1 cellular context compared by ENCODE assay signal in the genomic region with DNA sequence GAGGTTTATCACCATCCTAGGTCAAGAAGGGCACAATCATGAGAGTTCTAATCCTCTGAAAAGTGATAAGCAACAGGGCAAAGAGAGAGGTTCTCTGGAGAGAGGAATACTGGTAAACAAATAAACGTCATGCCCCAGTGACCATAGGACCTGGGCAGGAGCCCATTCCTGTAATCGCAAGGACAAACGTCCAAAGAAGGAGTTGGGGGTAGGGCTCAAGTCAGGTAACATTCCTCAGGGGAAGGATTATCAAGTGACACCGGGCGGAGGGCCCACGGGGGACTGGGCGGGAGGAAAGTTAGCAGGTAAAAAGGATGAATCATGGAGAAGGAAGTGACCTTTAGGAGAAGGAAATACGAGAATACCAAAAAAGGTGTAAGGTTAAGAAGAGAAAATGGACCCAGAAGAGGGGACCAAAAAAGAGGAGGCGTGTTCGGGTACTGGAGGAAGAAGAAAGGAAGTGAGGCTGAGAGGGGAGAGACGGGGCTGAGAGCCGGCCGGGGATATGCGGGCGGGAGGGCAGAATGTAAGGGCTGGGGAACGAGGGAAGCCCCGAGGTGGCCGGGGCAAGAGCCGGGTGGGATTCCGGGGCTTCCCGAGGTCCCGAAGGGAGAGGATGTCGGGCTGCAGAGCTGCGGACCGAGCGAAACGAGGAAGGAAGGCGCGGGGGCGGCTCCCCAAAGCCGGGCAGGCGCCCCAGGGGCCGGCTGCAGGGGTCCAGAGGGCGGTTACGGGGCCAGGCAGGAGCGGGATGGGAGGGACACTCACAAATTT.
TF ChIP-seq lines count a peak whose summit lies in the region.

No MANE protein-coding gene starts in this region.

TF ChIP-seq in HepG2, 621 proteins besides CTCF, POLR2A, EP300 and RAD21 (continued from another document):
- TF ChIP-seq KLF16 (CRISPR knock-in tag; IDR thresholded peaks at IDR 0.05) (0 out of 4 replicates have a peak, but pooled peaks of 1 of the 2 experiments have one; percentile 21), ZNF841 (CRISPR knock-in tag; IDR thresholded peaks at IDR 0.05; ENCODE audit: borderline replicate concordance) (0 out of 2 replicates have a peak, but pooled peaks have one; percentile 52), KAT8 (CRISPR knock-in tag; IDR thresholded peaks at IDR 0.05) (peak; percentile 49), ZNF556 (CRISPR knock-in tag; IDR thresholded peaks at IDR 0.05; ENCODE audit: borderline replicate concordance) (peak; percentile 20; the same call in 1 of the 2 replicates), RBAK (CRISPR knock-in tag; IDR thresholded peaks at IDR 0.05) (no peak), MEIS1 (CRISPR knock-in tag; IDR thresholded peaks at IDR 0.05; ENCODE audit: borderline replicate concordance) (no peak), NFE2L1 (CRISPR knock-in tag; IDR thresholded peaks at IDR 0.05; ENCODE audit: borderline replicate concordance) (no peak), KMT2A (CRISPR knock-in tag; IDR thresholded peaks at IDR 0.05) (peak; percentile 73; the same call in 1 of the 2 replicates), GATAD1 (CRISPR knock-in tag; IDR thresholded peaks at IDR 0.05) (peak; percentile 78), KDM4B (CRISPR knock-in tag; IDR thresholded peaks at IDR 0.05) (no peak), SKI (IDR thresholded peaks at IDR 0.05; ENCODE audit: partially characterized antibody) (no peak), ZNF546 (CRISPR knock-in tag; conservative IDR thresholded peaks at IDR 0.05) (0 out of 2 replicates have a peak, but pooled peaks have one; percentile 4), ZNF143 (CRISPR knock-in tag; IDR thresholded peaks at IDR 0.05) (no peak), ZNF672 (CRISPR knock-in tag; IDR thresholded peaks at IDR 0.05) (0 out of 2 replicates have a peak, but pooled peaks have one; percentile 41), ZBTB3 (CRISPR knock-in tag; IDR thresholded peaks at IDR 0.05; ENCODE audit: borderline replicate concordance, low read depth) (no peak), ZNF17 (CRISPR knock-in tag; IDR thresholded peaks at IDR 0.05) (no peak), NKX3-1 (CRISPR knock-in tag; IDR thresholded peaks at IDR 0.05) (no peak), FOXP1 (IDR thresholded peaks at IDR 0.05) (no peak), FOXP1 (CRISPR knock-in tag; IDR thresholded peaks at IDR 0.05) (peak; percentile 55), NR2F6 (IDR thresholded peaks at IDR 0.05) (peak; percentile 33), NR2F6 (CRISPR knock-in tag; IDR thresholded peaks at IDR 0.05) (0 out of 2 replicates have a peak, but pooled peaks have one; percentile 12), SOX6 (IDR thresholded peaks at IDR 0.05) (no peak), SOX6 (CRISPR knock-in tag; IDR thresholded peaks at IDR 0.05) (no peak), HOXD1 (CRISPR knock-in tag; IDR thresholded peaks at IDR 0.05) (no peak), HOXA7 (CRISPR knock-in tag; IDR thresholded peaks at IDR 0.05) (0 out of 2 replicates have a peak, but pooled peaks have one; percentile 38), ZEB1 (IDR thresholded peaks at IDR 0.05; ENCODE audit: insufficient replicate concordance, low read depth) (peak; percentile 43), NFKBIZ (CRISPR knock-in tag; IDR thresholded peaks at IDR 0.05) (0 out of 2 replicates have a peak, but pooled peaks have one; percentile 22), KLF13 (CRISPR knock-in tag; IDR thresholded peaks at IDR 0.05) (no peak), JUNB (CRISPR knock-in tag; IDR thresholded peaks at IDR 0.05; ENCODE audit: borderline replicate concordance) (peak; percentile 59; the same call in 1 of the 2 replicates)
- TF ChIP-seq, protein P1, sequence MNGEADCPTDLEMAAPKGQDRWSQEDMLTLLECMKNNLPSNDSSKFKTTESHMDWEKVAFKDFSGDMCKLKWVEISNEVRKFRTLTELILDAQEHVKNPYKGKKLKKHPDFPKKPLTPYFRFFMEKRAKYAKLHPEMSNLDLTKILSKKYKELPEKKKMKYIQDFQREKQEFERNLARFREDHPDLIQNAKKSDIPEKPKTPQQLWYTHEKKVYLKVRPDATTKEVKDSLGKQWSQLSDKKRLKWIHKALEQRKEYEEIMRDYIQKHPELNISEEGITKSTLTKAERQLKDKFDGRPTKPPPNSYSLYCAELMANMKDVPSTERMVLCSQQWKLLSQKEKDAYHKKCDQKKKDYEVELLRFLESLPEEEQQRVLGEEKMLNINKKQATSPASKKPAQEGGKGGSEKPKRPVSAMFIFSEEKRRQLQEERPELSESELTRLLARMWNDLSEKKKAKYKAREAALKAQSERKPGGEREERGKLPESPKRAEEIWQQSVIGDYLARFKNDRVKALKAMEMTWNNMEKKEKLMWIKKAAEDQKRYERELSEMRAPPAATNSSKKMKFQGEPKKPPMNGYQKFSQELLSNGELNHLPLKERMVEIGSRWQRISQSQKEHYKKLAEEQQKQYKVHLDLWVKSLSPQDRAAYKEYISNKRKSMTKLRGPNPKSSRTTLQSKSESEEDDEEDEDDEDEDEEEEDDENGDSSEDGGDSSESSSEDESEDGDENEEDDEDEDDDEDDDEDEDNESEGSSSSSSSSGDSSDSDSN (CRISPR knock-in tag; IDR thresholded peaks at IDR 0.05): 0 out of 2 replicates have a peak, but pooled peaks have one; percentile 53
- TF ChIP-seq, protein P2, sequence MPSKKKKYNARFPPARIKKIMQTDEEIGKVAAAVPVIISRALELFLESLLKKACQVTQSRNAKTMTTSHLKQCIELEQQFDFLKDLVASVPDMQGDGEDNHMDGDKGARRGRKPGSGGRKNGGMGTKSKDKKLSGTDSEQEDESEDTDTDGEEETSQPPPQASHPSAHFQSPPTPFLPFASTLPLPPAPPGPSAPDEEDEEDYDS (CRISPR knock-in tag; IDR thresholded peaks at IDR 0.05): 0 out of 2 replicates have a peak, but pooled peaks have one; percentile 23
- TF ChIP-seq, protein P3, sequence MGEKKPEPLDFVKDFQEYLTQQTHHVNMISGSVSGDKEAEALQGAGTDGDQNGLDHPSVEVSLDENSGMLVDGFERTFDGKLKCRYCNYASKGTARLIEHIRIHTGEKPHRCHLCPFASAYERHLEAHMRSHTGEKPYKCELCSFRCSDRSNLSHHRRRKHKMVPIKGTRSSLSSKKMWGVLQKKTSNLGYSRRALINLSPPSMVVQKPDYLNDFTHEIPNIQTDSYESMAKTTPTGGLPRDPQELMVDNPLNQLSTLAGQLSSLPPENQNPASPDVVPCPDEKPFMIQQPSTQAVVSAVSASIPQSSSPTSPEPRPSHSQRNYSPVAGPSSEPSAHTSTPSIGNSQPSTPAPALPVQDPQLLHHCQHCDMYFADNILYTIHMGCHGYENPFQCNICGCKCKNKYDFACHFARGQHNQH (CRISPR knock-in tag; IDR thresholded peaks at IDR 0.05): 0 out of 2 replicates have a peak, but pooled peaks have one; percentile 31
- TF ChIP-seq, protein P4, sequence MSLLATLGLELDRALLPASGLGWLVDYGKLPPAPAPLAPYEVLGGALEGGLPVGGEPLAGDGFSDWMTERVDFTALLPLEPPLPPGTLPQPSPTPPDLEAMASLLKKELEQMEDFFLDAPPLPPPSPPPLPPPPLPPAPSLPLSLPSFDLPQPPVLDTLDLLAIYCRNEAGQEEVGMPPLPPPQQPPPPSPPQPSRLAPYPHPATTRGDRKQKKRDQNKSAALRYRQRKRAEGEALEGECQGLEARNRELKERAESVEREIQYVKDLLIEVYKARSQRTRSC (CRISPR knock-in tag; IDR thresholded peaks at IDR 0.05; ENCODE audit: low read depth): no peak
